In the genomic region with DNA sequence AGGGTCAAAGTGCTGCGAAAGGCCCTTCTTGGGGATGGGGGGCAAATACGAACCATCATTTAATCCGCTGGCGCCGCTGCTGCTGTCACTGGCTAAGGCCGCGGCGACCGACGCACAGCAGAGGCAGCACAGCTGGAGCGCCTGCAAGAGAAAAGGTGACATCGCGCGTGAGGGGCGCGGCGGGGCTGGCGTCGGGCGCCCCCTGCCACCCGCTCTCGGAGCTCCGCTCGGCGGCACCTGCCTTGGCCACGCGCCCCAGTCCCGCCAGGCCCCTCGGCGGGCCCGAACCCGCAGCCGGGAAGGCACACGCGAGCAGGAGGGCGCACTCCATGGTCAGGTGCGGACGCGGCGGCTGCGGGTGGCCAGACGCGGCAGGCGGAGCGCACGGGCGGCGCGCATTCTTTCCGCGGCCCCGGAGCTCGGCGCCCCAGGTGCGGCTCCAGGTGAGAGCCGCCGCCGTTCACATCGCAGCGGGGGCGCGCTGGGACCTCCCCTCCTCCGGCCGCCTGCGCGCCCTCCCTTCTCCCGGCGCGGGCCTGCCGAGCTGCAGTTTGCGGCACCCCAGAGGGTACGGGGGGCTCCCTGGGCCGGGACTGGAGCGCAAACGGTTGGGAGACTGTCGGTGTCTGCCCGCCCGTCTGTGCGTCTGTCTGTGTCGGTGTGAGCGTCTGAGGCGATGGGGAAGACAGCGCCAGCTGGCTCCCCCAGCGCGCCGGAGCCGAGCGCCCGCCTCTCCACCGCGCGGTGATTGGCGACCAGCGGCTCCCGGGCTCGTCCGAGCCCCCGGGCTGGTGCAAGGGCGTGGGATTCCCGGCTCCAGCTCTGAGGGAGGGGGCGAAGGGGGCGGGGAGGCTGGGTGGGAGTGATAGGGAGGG, we compare ENCODE assay signal across 11 cellular contexts. TPM values are rescaled to one million over a fixed set of nuclear protein-coding genes. Genes with fewer than 3 reads are reported as not detected.
DNase-seq lines count a peak whose midpoint lies in the region; ATAC-seq and TF ChIP-seq lines count a peak whose summit lies in the region.
"Had no signal": no experiment of that assay in that cellular context is flagged by ENCODE, and none has a peak within 500 bp of the region (broad histone marks: within the 10 kb centered on the region; RNA-seq: fewer than 3 reads in every experiment).

A gene with protein sequence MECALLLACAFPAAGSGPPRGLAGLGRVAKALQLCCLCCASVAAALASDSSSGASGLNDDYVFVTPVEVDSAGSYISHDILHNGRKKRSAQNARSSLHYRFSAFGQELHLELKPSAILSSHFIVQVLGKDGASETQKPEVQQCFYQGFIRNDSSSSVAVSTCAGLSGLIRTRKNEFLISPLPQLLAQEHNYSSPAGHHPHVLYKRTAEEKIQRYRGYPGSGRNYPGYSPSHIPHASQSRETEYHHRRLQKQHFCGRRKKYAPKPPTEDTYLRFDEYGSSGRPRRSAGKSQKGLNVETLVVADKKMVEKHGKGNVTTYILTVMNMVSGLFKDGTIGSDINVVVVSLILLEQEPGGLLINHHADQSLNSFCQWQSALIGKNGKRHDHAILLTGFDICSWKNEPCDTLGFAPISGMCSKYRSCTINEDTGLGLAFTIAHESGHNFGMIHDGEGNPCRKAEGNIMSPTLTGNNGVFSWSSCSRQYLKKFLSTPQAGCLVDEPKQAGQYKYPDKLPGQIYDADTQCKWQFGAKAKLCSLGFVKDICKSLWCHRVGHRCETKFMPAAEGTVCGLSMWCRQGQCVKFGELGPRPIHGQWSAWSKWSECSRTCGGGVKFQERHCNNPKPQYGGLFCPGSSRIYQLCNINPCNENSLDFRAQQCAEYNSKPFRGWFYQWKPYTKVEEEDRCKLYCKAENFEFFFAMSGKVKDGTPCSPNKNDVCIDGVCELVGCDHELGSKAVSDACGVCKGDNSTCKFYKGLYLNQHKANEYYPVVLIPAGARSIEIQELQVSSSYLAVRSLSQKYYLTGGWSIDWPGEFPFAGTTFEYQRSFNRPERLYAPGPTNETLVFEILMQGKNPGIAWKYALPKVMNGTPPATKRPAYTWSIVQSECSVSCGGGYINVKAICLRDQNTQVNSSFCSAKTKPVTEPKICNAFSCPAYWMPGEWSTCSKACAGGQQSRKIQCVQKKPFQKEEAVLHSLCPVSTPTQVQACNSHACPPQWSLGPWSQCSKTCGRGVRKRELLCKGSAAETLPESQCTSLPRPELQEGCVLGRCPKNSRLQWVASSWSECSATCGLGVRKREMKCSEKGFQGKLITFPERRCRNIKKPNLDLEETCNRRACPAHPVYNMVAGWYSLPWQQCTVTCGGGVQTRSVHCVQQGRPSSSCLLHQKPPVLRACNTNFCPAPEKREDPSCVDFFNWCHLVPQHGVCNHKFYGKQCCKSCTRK (N-terminal part only) (minus strand): TSS at position 670 of the 875 bp plus-strand sequence. CDS start 339 bp downstream, at position 331.

- H3K9me3 Mint-ChIP-seq in CD14-positive monocyte, result no peaks in the 10 kb centered on the region

- no peak for TF ChIP-seq CTCF in foreskin keratinocyte (conservative IDR thresholded peaks at IDR 0.05)
- TF ChIP-seq CTCF in CD14-positive monocyte (IDR thresholded peaks at IDR 0.05), result no peak

- H3K27ac ChIP-seq in foreskin keratinocyte, result no peak within 1 kb of the TSS
- H3K27ac ChIP-seq: upper lobe of left lung had no signal

- peak; percentile 29 for ATAC-seq in foreskin keratinocyte

- H3K27ac Mint-ChIP-seq in CD14-positive monocyte, result no peak within 1 kb of the TSS

- H3K27me3 ChIP-seq in foreskin keratinocyte, result peaks cover 61% of the 10 kb centered on the region

- H3K36me3 Mint-ChIP-seq in CD14-positive monocyte, result no peaks in the 10 kb centered on the region

- intact Hi-C loops in CD14-positive monocyte (cut with micrococcal nuclease), result no loop called here

- no peaks in the 10 kb centered on the region for H3K4me1 Mint-ChIP-seq in CD14-positive monocyte

- peak within 1 kb of the TSS in 1 of 2 donors; percentile 74 for H3K4me3 Mint-ChIP-seq in CD14-positive monocyte

- DNase-seq in NCI-H2171 treated with DMSO at 0.1 percent for 48 hours (lab: John Stamatoyannopoulos, UW), result peak; percentile 1
- no peak for DNase-seq in NCI-H2171 (lab: John Stamatoyannopoulos, UW)
- DNase-seq in NCI-H510A treated with DMSO at 0.1 percent for 48 hours (lab: John Stamatoyannopoulos, UW), result peak; percentile 45
- no peak for DNase-seq in foreskin keratinocyte
- peak; percentile 86 for DNase-seq in retina
- no peak for DNase-seq in activated naive CD4-positive, alpha-beta T cell treated with Interleukin-2 at 50 U/mL for 16 hours
- DNase-seq in CD14-positive monocyte (ENCODE audit: low spot score), result no peak
- no peak for DNase-seq in cerebellar nuclear complex (lab: John Stamatoyannopoulos, UW)
- DNase-seq: effector CD8-positive, alpha-beta T cell had no signal

- H3K27me3 Mint-ChIP-seq in CD14-positive monocyte (ENCODE audit: low read depth in 3 of 3), result peaks cover 26 to 37% (median 29%) of the 10 kb centered on the region in 3 donors

- no peaks in the 10 kb centered on the region for H3K4me1 ChIP-seq in foreskin keratinocyte

RNA-seq across cellular contexts. Expression of the gene that starts here (rescaled TPM):
- not detected in 2 replicates for total RNA-seq in foreskin keratinocyte
- polyA plus RNA-seq in foreskin keratinocyte (not detected in 2 replicates), CD14-positive monocyte (not detected)
- total RNA-seq: osteoblast had no signal

Comparison
In these comparisons a context has a peak if more than half of its experiments do, and no peak if none do; other contexts are left out.
1. DNase-seq: peak in NCI-H2171 treated with DMSO at 0.1 percent for 48 hours (single experiment), NCI-H510A treated with DMSO at 0.1 percent for 48 hours (single experiment) and retina (single experiment); none in NCI-H2171 (single experiment), foreskin keratinocyte (0 of 2), activated naive CD4-positive, alpha-beta T cell treated with Interleukin-2 at 50 U/mL for 16 hours (single experiment), CD14-positive monocyte (single experiment) and cerebellar nuclear complex (0 of 2).
2. Peak in ATAC-seq in foreskin keratinocyte; RNA of the gene not detected or under 1 TPM.